10 cellular contexts compared by ENCODE assay signal in genomic region chr20:12053348-12053747, GRCh38.
DNase-seq lines count a peak whose midpoint lies in the region; ATAC-seq and TF ChIP-seq lines count a peak whose summit lies in the region.
"Had no signal": no experiment of that assay in that cellular context is flagged by ENCODE, and none has a peak within 500 bp of the region (broad histone marks: within the 10 kb centered on the region; RNA-seq: fewer than 3 reads in every experiment).

No MANE protein-coding gene starts in this region.

- H3K9me3 Mint-ChIP-seq in activated naive CD8-positive, alpha-beta T cell treated with anti-CD3 and anti-CD28 coated beads for 36 hours: no peaks in the 10 kb centered on the region

- TF ChIP-seq CTCF in HFF-Myc (IDR thresholded peaks at IDR 0.05; ENCODE audit: low read depth, low read length, missing control alignments): no peak
- no peak for TF ChIP-seq CTCF in fibroblast of villous mesenchyme (IDR thresholded peaks at IDR 0.05; ENCODE audit: insufficient read depth, low read depth, low read length)

- DNase-seq in 8988T (peak; percentile 12), HFF-Myc (ENCODE audit: extremely low read depth, low read depth) (peak; percentile 39), SIG-M5 treated with dmso at 0.1 percent for 504 hours (lab: John Stamatoyannopoulos, UW; ENCODE audit: unreplicated experiment) (peak; percentile 70), fibroblast of villous mesenchyme (ENCODE audit: low read depth) (peak; percentile 17), retina (no peak)
- no peak for DNase-seq in activated naive CD8-positive, alpha-beta T cell treated with anti-CD3 and anti-CD28 coated beads for 36 hours
- DNase-seq in stimulated activated CD4-positive, alpha-beta T cell treated with anti-CD3 and anti-CD28 coated beads, Interleukin-12 subunit alpha, Interleukin-12 subunit beta, amount 100 ng/mL, for 4 hours: no peak
- DNase-seq: NCI-H187 treated with DMSO at 0.1 percent for 48 hours, T-cell had no signal

- H3K4me3 ChIP-seq in HFF-Myc (replicated peaks; ENCODE audit: low read depth, low read length): no peak overlapping the region
- H3K4me3 ChIP-seq in fibroblast of villous mesenchyme (ENCODE audit: low read depth, low read length): no peak overlapping the region

- peaks cover 3% of the 10 kb centered on the region for H3K4me1 Mint-ChIP-seq in activated naive CD8-positive, alpha-beta T cell treated with anti-CD3 and anti-CD28 coated beads for 36 hours

- no peaks in the 10 kb centered on the region for H3K27me3 Mint-ChIP-seq in activated naive CD8-positive, alpha-beta T cell treated with anti-CD3 and anti-CD28 coated beads for 36 hours
- H3K27me3 Mint-ChIP-seq: T-cell had no signal

- H3K27ac Mint-ChIP-seq in activated naive CD8-positive, alpha-beta T cell treated with anti-CD3 and anti-CD28 coated beads for 36 hours: no peak overlapping the region

- no peak overlapping the region for H3K4me3 Mint-ChIP-seq in activated naive CD8-positive, alpha-beta T cell treated with anti-CD3 and anti-CD28 coated beads for 36 hours
- H3K4me3 Mint-ChIP-seq: T-cell had no signal

- H3K36me3 Mint-ChIP-seq in activated naive CD8-positive, alpha-beta T cell treated with anti-CD3 and anti-CD28 coated beads for 36 hours: no peaks in the 10 kb centered on the region
- H3K36me3 Mint-ChIP-seq: T-cell had no signal

- ATAC-seq in HG03095 (IDR thresholded peaks at IDR 0.05; ENCODE audit: unreplicated experiment): no peak
- ATAC-seq: T-cell had no signal

Comparison
In these comparisons a context has a peak if more than half of its experiments do, and no peak if none do; other contexts are left out.
1. DNase-seq: peak in 8988T (single experiment), HFF-Myc (single experiment), SIG-M5 treated with dmso at 0.1 percent for 504 hours (single experiment) and fibroblast of villous mesenchyme (single experiment); none in activated naive CD8-positive, alpha-beta T cell treated with anti-CD3 and anti-CD28 coated beads for 36 hours (single experiment), stimulated activated CD4-positive, alpha-beta T cell treated with anti-CD3 and anti-CD28 coated beads, Interleukin-12 subunit alpha, Interleukin-12 subunit beta, amount 100 ng/mL, for 4 hours (single experiment) and retina (single experiment).